ENCODE assay signal across 15 cellular contexts in the genomic region with DNA sequence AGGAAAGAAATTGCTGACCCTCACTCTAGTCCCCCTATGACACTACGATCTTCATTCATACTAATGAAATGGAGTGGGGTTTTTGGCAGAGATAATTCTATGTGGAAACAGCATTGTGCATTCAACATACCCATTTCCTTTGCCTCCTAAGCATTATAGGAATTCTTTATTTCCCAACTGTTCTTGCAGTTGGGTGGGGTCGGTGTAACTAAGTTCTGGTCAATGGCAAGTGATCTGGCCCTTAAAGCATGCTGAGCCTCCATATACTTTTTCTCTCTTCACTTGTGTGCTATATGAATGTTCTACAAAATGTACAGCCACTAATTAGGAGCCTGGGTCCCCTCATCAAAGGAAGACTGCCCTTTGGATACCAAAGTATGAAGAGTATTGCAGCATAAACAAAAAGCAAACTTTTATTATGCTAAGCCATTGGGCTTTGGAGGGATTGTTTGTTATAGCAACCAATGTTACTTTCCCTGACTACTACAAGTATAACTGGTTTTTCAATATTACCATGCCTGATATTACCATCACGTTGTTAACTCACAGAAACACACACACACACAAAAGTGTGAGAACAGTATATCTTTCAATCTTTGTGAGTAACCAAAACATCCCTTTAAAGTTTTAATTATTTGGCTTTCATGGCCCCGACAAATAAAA. TPM values are rescaled to one million over a fixed set of nuclear protein-coding genes. Genes with fewer than 3 reads are reported as not detected.
DNase-seq lines count a peak whose midpoint lies in the region; TF ChIP-seq lines count a peak whose summit lies in the region.
"Had no signal": no experiment of that assay in that cellular context is flagged by ENCODE, and none has a peak within 500 bp of the region (broad histone marks: within the 10 kb centered on the region; RNA-seq: fewer than 3 reads in every experiment).

No MANE protein-coding gene starts in this region.

- H2AFZ ChIP-seq in GM23248, result no peak overlapping the region
- H2AFZ ChIP-seq: GM23338 had no signal

- no peaks in the 10 kb centered on the region for H3F3A ChIP-seq in GM23248 (ENCODE audit: insufficient read depth)

- WGBS in GM23248 (ENCODE audit: low coverage in 1 of 2, low lambda C conversion rate in 2 of 2, missing lambda C conversion rate in 2 of 2), 2 experiments, result 35 to 39% methylated on average over 4 of the region's 4 CpGs

- H4K20me1 ChIP-seq in GM23248 (ENCODE audit: insufficient read depth), result no peaks in the 10 kb centered on the region
- H4K20me1 ChIP-seq: BLaER1 had no signal

- H3K9ac ChIP-seq in GM23248, result no peak overlapping the region
- H3K9ac ChIP-seq: BLaER1 had no signal

- in situ Hi-C loops in GM23248 (cut with MboI), result no loop called here

- no peak for TF ChIP-seq CTCF in AG10803 (conservative IDR thresholded peaks at IDR 0.05; ENCODE audit: low read length)

- DNase-seq in AG10803 (ENCODE audit: low read depth) (peak; percentile 12), GM23248 (peak; percentile 25), fibroblast of gingiva (ENCODE audit: low read depth) (peak; percentile 14), DMS53 treated with DMSO at 0.1 percent for 48 hours (lab: John Stamatoyannopoulos, UW; ENCODE audit: unreplicated experiment) (no peak), SHP77 (lab: John Stamatoyannopoulos, UW) (no peak)
- no peak for DNase-seq in stimulated activated CD4-positive, alpha-beta T cell treated with anti-CD3 and anti-CD28 coated beads, Interleukin-2, amount 100 ng/mL, for 48 hours
- DNase-seq: CD4-positive, alpha-beta memory T cell; DMS153; DMS79 treated with DMSO at 0.1 percent for 48 hours had no signal

- no peaks in the 10 kb centered on the region for H3K9me3 ChIP-seq in GM23248 (ENCODE audit: low read depth)
- H3K9me3 ChIP-seq: BLaER1 had no signal

- H3K36me3 ChIP-seq in GM23248 (ENCODE audit: low read depth), result no peaks in the 10 kb centered on the region
- H3K36me3 ChIP-seq: BLaER1 had no signal

- no peak overlapping the region for H3K4me3 ChIP-seq in AG10803 (ENCODE audit: low read length)
- no peak overlapping the region for H3K4me3 ChIP-seq in GM23248
- H3K4me3 ChIP-seq: BLaER1, GM12878, GM23338 had no signal

- H3K79me2 ChIP-seq in GM23248 (ENCODE audit: insufficient read depth), result no peaks in the 10 kb centered on the region

- peaks cover 11% of the 10 kb centered on the region for H3K4me1 ChIP-seq in GM23248 (ENCODE audit: insufficient read depth)
- H3K4me1 ChIP-seq: BLaER1 had no signal

- H3K4me2 ChIP-seq in GM23248 (ENCODE audit: unreplicated experiment), result peak overlapping the region; percentile 30
- H3K4me2 ChIP-seq: BLaER1, GM23338 had no signal

- H3K9me2 ChIP-seq in GM23248 (ENCODE audit: insufficient read depth), result no peaks in the 10 kb centered on the region

- H3K27me3 ChIP-seq in GM23248 (replicated peaks; ENCODE audit: insufficient read depth), result peaks cover 30% of the 10 kb centered on the region

- no peak overlapping the region; the same call in 1 of the 2 replicates for H3K27ac ChIP-seq in GM23248
- H3K27ac ChIP-seq: BLaER1 had no signal

RNA-seq across cellular contexts. Expression of gene ISM1, which starts 9.0 kb away (rescaled TPM):
- total RNA-seq in GM23248 (2014; rRNA removed; shearing (Covaris generic)), result not detected in 2 replicates
- polyA plus RNA-seq in GM23248 (2016; fragmentation: Nextera tagmentation; extraction: Ambion mirVana), result 0.06 TPM in 1 of 2 replicates, not detected in the other
- total RNA-seq: G401, GM12878, HT-29 had no signal
- polyA plus RNA-seq: CD14-positive monocyte had no signal

Comparison
In these comparisons a context has a peak if more than half of its experiments do, and no peak if none do; other contexts are left out.
1. DNase-seq: peak in AG10803 (single experiment), GM23248 (single experiment) and fibroblast of gingiva (single experiment); none in stimulated activated CD4-positive, alpha-beta T cell treated with anti-CD3 and anti-CD28 coated beads, Interleukin-2, amount 100 ng/mL, for 48 hours (0 of 2), DMS53 treated with DMSO at 0.1 percent for 48 hours (single experiment) and SHP77 (0 of 2).